19 cellular contexts compared by ENCODE assay signal in the genomic region with DNA sequence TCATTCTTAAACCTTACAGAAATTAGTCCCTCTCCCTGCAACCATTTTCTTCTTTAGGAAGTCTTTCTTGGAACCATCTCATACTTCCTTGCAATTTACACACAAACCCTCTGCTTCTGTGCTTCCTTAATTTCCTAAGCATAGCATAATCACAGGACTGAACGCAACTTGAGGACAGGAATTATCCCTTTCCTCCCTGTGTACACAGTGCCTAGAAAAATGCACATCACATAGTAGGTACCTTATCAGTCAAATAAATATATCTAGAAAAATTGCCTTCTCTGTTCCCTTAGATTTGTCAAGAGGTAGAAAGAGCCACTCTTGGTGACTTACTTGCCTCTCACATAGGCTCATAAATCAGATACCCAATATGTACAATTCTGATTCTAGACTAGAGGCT. TPM values are rescaled to one million over a fixed set of nuclear protein-coding genes. Genes with fewer than 3 reads are reported as not detected.
DNase-seq lines count a peak whose midpoint lies in the region; ATAC-seq, FAIRE-seq and TF ChIP-seq lines count a peak whose summit lies in the region.
"Had no signal": no experiment of that assay in that cellular context is flagged by ENCODE, and none has a peak within 500 bp of the region (broad histone marks: within the 10 kb centered on the region; RNA-seq: fewer than 3 reads in every experiment).

No MANE protein-coding gene starts in this region.

- WGBS in HepG2 (ENCODE audit: low lambda C conversion rate), result 97% methylated on average over 1 of the region's 1 CpG
- 67% methylated on average over 1 of the region's 1 CpG for WGBS in right lobe of liver (ENCODE audit: insufficient coverage, low coverage, low lambda C conversion rate, missing lambda C conversion rate)
- 100% methylated on average over 1 of the region's 1 CpG for WGBS in GM12878 (ENCODE audit: insufficient coverage, insufficient replicate concordance, low lambda C conversion rate, missing lambda C conversion rate)

- H3K9ac ChIP-seq in HepG2 (ENCODE audit: insufficient read depth, low read depth, low read length) (no peak overlapping the region), Loucy (ENCODE audit: low read depth, low read length, poor library complexity, severe bottlenecking) (peak overlapping the region; percentile 96), GM12878 (ENCODE audit: control insufficient read depth, insufficient read depth, low read length) (no peak overlapping the region)

- H3K4me3 ChIP-seq in HepG2 (replicated peaks in 1 of 3; ENCODE audit: insufficient read depth in 1 of 3, low read depth in 2 of 3, low read length in 3 of 3) (no peak overlapping the region), right lobe of liver (no peak overlapping the region), Loucy (ENCODE audit: low read length, poor library complexity, severe bottlenecking) (peak overlapping the region; percentile 98), GM12878 (no peak overlapping the region)
- H3K4me3 ChIP-seq: body of pancreas, psoas muscle had no signal

- no peak for ATAC-seq in HepG2
- no peak for ATAC-seq in right lobe of liver
- 0 out of 3 replicates have a peak, but pooled peaks have one; percentile 10 for ATAC-seq in GM12878
- ATAC-seq in GM19023 (IDR thresholded peaks at IDR 0.05; ENCODE audit: unreplicated experiment), result no peak
- no peak for ATAC-seq in HG02763 (IDR thresholded peaks at IDR 0.05; ENCODE audit: unreplicated experiment)
- ATAC-seq: body of pancreas; foreskin keratinocyte; natural killer cell treated with Interleukin-12 subunit alpha and Interleukin-12 subunit beta and Interleukin-15 and Interleukin-18, amount 100 ng/mL, for 72 hours; psoas muscle had no signal

- H3K27me3 ChIP-seq in HepG2 (ENCODE audit: control insufficient read depth in 1 of 2, insufficient read depth in 2 of 2, low read length in 2 of 2), result no peaks in the 10 kb centered on the region; a peak in 1 of 5 replicates
- no peaks in the 10 kb centered on the region for H3K27me3 ChIP-seq in right lobe of liver
- no peaks in the 10 kb centered on the region for H3K27me3 ChIP-seq in Loucy (ENCODE audit: insufficient read depth, low read length, poor library complexity, severe bottlenecking)
- no peaks in the 10 kb centered on the region for H3K27me3 ChIP-seq in GM12878 (replicated peaks in 1 of 2; ENCODE audit: control insufficient read depth in 2 of 2, insufficient read depth in 2 of 2, low read length in 1 of 2)
- H3K27me3 ChIP-seq: body of pancreas, foreskin keratinocyte had no signal

- H3K4me1 ChIP-seq in HepG2 (ENCODE audit: insufficient read depth, low read length), result peaks cover 42% of the 10 kb centered on the region
- H3K4me1 ChIP-seq in right lobe of liver, result peaks cover 0 to 18% (median 0%) of the 10 kb centered on the region in 4 donors
- H3K4me1 ChIP-seq in Loucy (ENCODE audit: insufficient read depth, low read length, poor library complexity, severe bottlenecking), result peaks cover 77% of the 10 kb centered on the region
- H3K4me1 ChIP-seq in GM12878 (ENCODE audit: control insufficient read depth, insufficient read depth, low read length), result no peaks in the 10 kb centered on the region

- RAD21 ChIA-PET in GM12878 (lab: Charles Lee; ENCODE audit: unreplicated experiment), result no interaction called here

- H4K20me1 ChIP-seq in HepG2 (ENCODE audit: insufficient read depth, low read length), result no peaks in the 10 kb centered on the region
- H4K20me1 ChIP-seq in Loucy (ENCODE audit: insufficient read depth, low read length, poor library complexity, severe bottlenecking), result peaks cover 48% of the 10 kb centered on the region
- no peaks in the 10 kb centered on the region for H4K20me1 ChIP-seq in GM12878 (ENCODE audit: control insufficient read depth, insufficient read depth)

- TF ChIP-seq EP300 in HepG2 (IDR thresholded peaks at IDR 0.05; ENCODE audit: low read depth in 2 of 2, low read length in 2 of 2), result no peak
- no peak for TF ChIP-seq EP300 in HepG2 (CRISPR knock-in tag; IDR thresholded peaks at IDR 0.05; ENCODE audit: borderline replicate concordance)
- TF ChIP-seq EP300 in GM12878 (IDR thresholded peaks at IDR 0.05; ENCODE audit: borderline replicate concordance in 1 of 2, control insufficient read depth in 1 of 2, low read depth in 2 of 2, low read length in 2 of 2), result no peak

- POLR2A ChIA-PET in HepG2 (lab: Yijun Ruan, JAX) (no interaction called here), GM12878 (lab: Charles Lee) (interaction anchor here (1.3 kb wide), 1 partner anchor 11 kb away, joined by 3 read pairs; no protein-coding TSS in a partner anchor)

- TF ChIP-seq RAD21 in HepG2 (CRISPR knock-in tag; IDR thresholded peaks at IDR 0.05) (no peak), GM12878 (IDR thresholded peaks at IDR 0.05; ENCODE audit: insufficient read depth, low read depth, low read length) (no peak)

- TF ChIP-seq POLR2A in HepG2 (IDR thresholded peaks at IDR 0.05; ENCODE audit: insufficient read depth in 1 of 2, low read depth in 2 of 2, low read length in 2 of 2), result no peak
- TF ChIP-seq POLR2A in right lobe of liver (IDR thresholded peaks at IDR 0.05), result no peak
- no peak for TF ChIP-seq POLR2A in GM12878 (IDR thresholded peaks at IDR 0.05; ENCODE audit: low read depth, low read length)

- intact Hi-C loops in HepG2 (cut with micrococcal nuclease; ENCODE audit: unreplicated experiment), result loop anchor here (5.0 kb wide), 1 partner anchor 149 kb away; no protein-coding TSS in a partner anchor
- intact Hi-C loops in right lobe of liver (cut with DNase I), result no loop called here
- intact Hi-C loops in GM12878 (cut with micrococcal nuclease; ENCODE audit: unreplicated experiment), result no loop called here

- H3F3A ChIP-seq in Loucy (ENCODE audit: low read depth), result no peaks in the 10 kb centered on the region

- H3K79me2 ChIP-seq in HepG2 (ENCODE audit: insufficient read depth, low read length) (peaks cover 35% of the 10 kb centered on the region), Loucy (ENCODE audit: insufficient read depth, low read length) (peaks cover 93% of the 10 kb centered on the region), GM12878 (ENCODE audit: control insufficient read depth, insufficient read depth, low read length) (peaks cover 68% of the 10 kb centered on the region)

- H3K4me2 ChIP-seq in HepG2 (ENCODE audit: low read depth, low read length), result 0 out of 2 replicates have a peak overlapping the region, but pooled peaks have one; percentile 5
- peak overlapping the region; percentile 84 for H3K4me2 ChIP-seq in Loucy (ENCODE audit: low read depth, low read length, poor library complexity, severe bottlenecking)
- peak overlapping the region; percentile 60 for H3K4me2 ChIP-seq in GM12878 (ENCODE audit: control insufficient read depth, insufficient read depth)

- H3K27ac ChIP-seq in HepG2 (ENCODE audit: extremely low read length, insufficient read depth, low read length) (no peak overlapping the region), right lobe of liver (no peak overlapping the region), GM12878 (ENCODE audit: control insufficient read depth, insufficient read depth) (no peak overlapping the region)
- H3K27ac ChIP-seq: body of pancreas, foreskin keratinocyte, psoas muscle had no signal

- SMC1A ChIA-PET in GM12878 (lab: Charles Lee; ENCODE audit: uncharacterized antibody, unreplicated experiment), result interaction anchor here (1.0 kb wide), 1 partner anchor 40 kb away, joined by 4 read pairs; no protein-coding TSS in a partner anchor

- H3K36me3 ChIP-seq in HepG2 (replicated peaks in 1 of 2; ENCODE audit: control insufficient read depth in 1 of 2, insufficient read depth in 2 of 2, low read length in 2 of 2) (peaks cover 0 to 5% of the 10 kb centered on the region in 2 experiments; a peak in 2 of 5 replicates), right lobe of liver (no peaks in the 10 kb centered on the region), Loucy (ENCODE audit: insufficient read depth, low read length) (peaks cover 14% of the 10 kb centered on the region; the same call in 1 of the 2 replicates), GM12878 (ENCODE audit: control insufficient read depth in 2 of 2, insufficient read depth in 2 of 2, low read length in 1 of 2) (peaks cover 0 to 6% of the 10 kb centered on the region in 2 experiments; a peak in 2 of 4 replicates)

- TF ChIP-seq CTCF in HepG2 (CRISPR knock-in tag; IDR thresholded peaks at IDR 0.05), result no peak
- no peak for TF ChIP-seq CTCF in right lobe of liver (IDR thresholded peaks at IDR 0.05)
- TF ChIP-seq CTCF in Loucy (conservative IDR thresholded peaks at IDR 0.05; ENCODE audit: low read length), result no peak
- no peak for TF ChIP-seq CTCF in GM12878 (IDR thresholded peaks at IDR 0.05 in 2 of 3, conservative IDR thresholded peaks at IDR 0.05 in 1 of 3; ENCODE audit: control insufficient read depth in 2 of 3, extremely low read depth in 1 of 3, insufficient read depth in 1 of 3, low read depth in 3 of 3, low read length in 3 of 3)

- DNase-seq in HepG2 (ENCODE audit: low spot score) (no peak), right lobe of liver (no peak), GM12878 (ENCODE audit: low read depth, low spot score) (no peak), EL (no peak)
- DNase-seq: activated CD4-positive, CD25-positive, alpha-beta regulatory T cell; activated CD8-positive, alpha-beta memory T cell treated with anti-CD3 and anti-CD28 coated beads, Interleukin-2, amount 50 U/mL, for 4 hours; activated naive CD4-positive, alpha-beta T cell treated with anti-CD3 and anti-CD28 coated beads for 36 hours; body of pancreas; foreskin keratinocyte; GDM1; NCI-H1417 treated with DMSO at 0.1 percent for 48 hours; NK-92 treated with Interleukin-12 subunit alpha and Interleukin-12 subunit beta, amount 100 ng/mL, for 24 hours; psoas muscle; stimulated activated CD8-positive, alpha-beta memory T cell treated with anti-CD3 and anti-CD28 coated beads, Interleukin-4, amount 100 ng/mL, for 48 hours had no signal

- in situ Hi-C loops in HepG2 (cut with HindIII; ENCODE audit: extremely low pct_ligation_motif_present, low pct_unique_long_range_greater_than_20kb) (no loop called here), GM12878 (cut with MboI) (no loop called here)

- H3K9me3 ChIP-seq in HepG2 (ENCODE audit: low read length), result no peaks in the 10 kb centered on the region
- H3K9me3 ChIP-seq in right lobe of liver, result no peaks in the 10 kb centered on the region
- H3K9me3 ChIP-seq in Loucy (ENCODE audit: insufficient read depth, low read depth, low read length), result no peaks in the 10 kb centered on the region
- no peaks in the 10 kb centered on the region; the same call in 2 of the 3 replicates for H3K9me3 ChIP-seq in GM12878 (replicated peaks; ENCODE audit: control insufficient read depth, insufficient read depth, low read length)
- H3K9me3 ChIP-seq: body of pancreas, psoas muscle had no signal

- CTCF ChIA-PET in HepG2 (lab: Yijun Ruan, JAX; ENCODE audit: low intra/inter-chr PET ratio, low total read pairs) (no interaction called here), GM12878 (lab: Yijun Ruan, JAX) (interaction anchor here (0.9 to 2.3 kb wide), 3 partner anchors 8 to 215 kb away, joined by 3 to 9 read pairs (median 3); no protein-coding TSS in a partner anchor)

- BruUV-seq in HepG2 (replicated peaks; lab: Mats Ljungman, UMichigan) (no TSS peak), GM12878 (replicated peaks; lab: Mats Ljungman, UMichigan) (no TSS peak)

- FAIRE-seq in HepG2 (lab: Jason Lieb, UNC) (no peak), GM12878 (lab: Jason Lieb, UNC) (no peak)
- FAIRE-seq: colon had no signal

- H3K9me2 ChIP-seq in Loucy (replicated peaks; ENCODE audit: low read depth, low read length), result no peaks in the 10 kb centered on the region

- H2AFZ ChIP-seq in HepG2 (ENCODE audit: low read length) (no peak overlapping the region), Loucy (ENCODE audit: low read length) (no peak overlapping the region), GM12878 (ENCODE audit: control insufficient read depth, low read depth, low read length) (peak overlapping the region; percentile 65)

RNA-seq across cellular contexts. Expression of a gene that starts 4.9 kb away (rescaled TPM):
- 29.1 and 35.8 TPM in 2 replicates for total RNA-seq in HepG2 (2016; rRNA removed; fragmentation: Illumina TruSeq; extraction: Trizol)
- 1.6 and 2.1 TPM in 2 replicates for total RNA-seq in HepG2 (2016; cell fraction: cytosol; rRNA removed; fragmentation: Illumina TruSeq; extraction: Trizol; ENCODE audit: low read depth)
- 27.3 and 33.8 TPM in 2 replicates for total RNA-seq in HepG2 (2016; cell fraction: insoluble cytoplasmic fraction; rRNA removed; fragmentation: Illumina TruSeq; extraction: Trizol)
- total RNA-seq in HepG2 (2016; cell fraction: membrane; rRNA removed; fragmentation: Illumina TruSeq; extraction: Trizol), result 4.8 and 6.2 TPM in 2 replicates
- 106 and 107 TPM in 2 replicates for total RNA-seq in HepG2 (2016; cell fraction: nucleus; rRNA removed; fragmentation: Illumina TruSeq; extraction: Trizol)
- 4.2 and 7.7 TPM in 2 replicates for polyA plus RNA-seq in HepG2 (2011; rRNA removed)
- polyA plus RNA-seq in HepG2 (2011; cell fraction: cytosol; rRNA removed), result 1.6 and 1.9 TPM in 2 replicates
- polyA plus RNA-seq in HepG2 (2011; cell fraction: nucleus; rRNA removed), result 7.6 and 8.3 TPM in 2 replicates
- 5.7 and 11.2 TPM in 2 replicates for polyA plus RNA-seq in HepG2 (2012)
- polyA plus RNA-seq in HepG2 (2016; cell fraction: cytosol; fragmentation: Illumina TruSeq; extraction: Trizol; ENCODE audit: low read depth), result 0.29 and 0.42 TPM in 2 replicates
- 14.1 and 15.2 TPM in 2 replicates for polyA plus RNA-seq in HepG2 (2016; cell fraction: insoluble cytoplasmic fraction; fragmentation: Illumina TruSeq; extraction: Trizol; ENCODE audit: low read depth)
- 1.1 and 1.3 TPM in 2 replicates for polyA plus RNA-seq in HepG2 (2016; cell fraction: membrane; fragmentation: Illumina TruSeq; extraction: Trizol; ENCODE audit: low read depth)
- polyA plus RNA-seq in HepG2 (2016; cell fraction: nucleus; fragmentation: Illumina TruSeq; extraction: Trizol; ENCODE audit: insufficient read depth, low read depth), result 68.0 and 76.0 TPM in 2 replicates
- 5.4 and 39.3 TPM in 2 replicates for polyA minus RNA-seq in HepG2 (2011; rRNA and poly(A)+ RNA removed; ENCODE audit: low replicate concordance)
- 9.2 and 12.6 TPM in 2 replicates for polyA minus RNA-seq in HepG2 (2011; cell fraction: cytosol; rRNA and poly(A)+ RNA removed)
- polyA minus RNA-seq in HepG2 (2011; cell fraction: nucleus; rRNA and poly(A)+ RNA removed), result 53.3 and 75.3 TPM in 2 replicates
- 1 to 10 TPM in 3 of 6 experiments, under 1 TPM in 3; 0.20 to 4.3 (median 1.1) TPM for total RNA-seq in right lobe of liver
- total RNA-seq in GM12878 (2013; cell fraction: nucleolus; rRNA removed), result 63.9 and 69.3 TPM in 2 replicates
- 43.8 and 50.5 TPM in 2 replicates for total RNA-seq in GM12878 (2014; rRNA removed)
- 54.9 and 55.4 TPM in 2 replicates for total RNA-seq in GM12878 (2014; rRNA removed; fragmentation: Illumina TruSeq; extraction: Trizol)
- 36.4 and 36.9 TPM in 2 replicates for total RNA-seq in GM12878 (2021)
- polyA plus RNA-seq in GM12878 (2011; ENCODE audit: low read depth), result 5.3 TPM
- polyA plus RNA-seq in GM12878 (2011; rRNA removed), result 26.4 and 51.0 TPM in 2 replicates
- 7.0 and 8.0 TPM in 2 replicates for polyA plus RNA-seq in GM12878 (2011; cell fraction: cytosol; rRNA removed)
- 38.3 and 53.2 TPM in 2 replicates for polyA plus RNA-seq in GM12878 (2011; cell fraction: nucleus; rRNA removed)
- polyA plus RNA-seq in GM12878 (2012), result 9.7 and 15.1 TPM in 2 replicates
- polyA plus RNA-seq in GM12878 (2014; fragmentation: Illumina TruSeq; extraction: Trizol), result 41.1 and 46.4 TPM in 2 replicates
- polyA plus RNA-seq in GM12878 (2014; fragmentation: Nextera tagmentation; extraction: Ambion mirVana), result 10 to 100 TPM; 16.2 to 16.4 TPM
- 21.1 and 24.8 TPM in 2 replicates for polyA plus RNA-seq in GM12878 (2014; rRNA removed)
- polyA plus RNA-seq in GM12878 (2016; fragmentation: Nextera tagmentation; extraction: Ambion mirVana), result 10 to 100 TPM; 25.8 to 26.3 TPM
- 28.2 and 34.5 TPM in 2 replicates for polyA minus RNA-seq in GM12878 (2011; rRNA and poly(A)+ RNA removed)
- polyA minus RNA-seq in GM12878 (2011; cell fraction: cytosol; rRNA and poly(A)+ RNA removed), result 12.3 and 18.1 TPM in 2 replicates
- 39.3 and 54.2 TPM in 2 replicates for polyA minus RNA-seq in GM12878 (2011; cell fraction: nucleus; rRNA and poly(A)+ RNA removed)

RNA-seq across cellular contexts. Expression of a gene that starts 59.5 kb away (rescaled TPM):
- total RNA-seq in HepG2 (2016; rRNA removed; fragmentation: Illumina TruSeq; extraction: Trizol), result 6.3 and 10.7 TPM in 2 replicates
- total RNA-seq in HepG2 (2016; cell fraction: cytosol; rRNA removed; fragmentation: Illumina TruSeq; extraction: Trizol; ENCODE audit: low read depth), result 1.0 and 1.1 TPM in 2 replicates
- total RNA-seq in HepG2 (2016; cell fraction: insoluble cytoplasmic fraction; rRNA removed; fragmentation: Illumina TruSeq; extraction: Trizol), result 6.1 and 10.2 TPM in 2 replicates
- 1.9 and 2.2 TPM in 2 replicates for total RNA-seq in HepG2 (2016; cell fraction: membrane; rRNA removed; fragmentation: Illumina TruSeq; extraction: Trizol)
- total RNA-seq in HepG2 (2016; cell fraction: nucleus; rRNA removed; fragmentation: Illumina TruSeq; extraction: Trizol), result 10.0 and 10.9 TPM in 2 replicates
- 1.2 and 1.6 TPM in 2 replicates for polyA plus RNA-seq in HepG2 (2011; rRNA removed)
- polyA plus RNA-seq in HepG2 (2011; cell fraction: cytosol; rRNA removed), result 0.47 and 0.87 TPM in 2 replicates
- 1.3 and 1.5 TPM in 2 replicates for polyA plus RNA-seq in HepG2 (2011; cell fraction: nucleus; rRNA removed)
- 1.8 and 1.9 TPM in 2 replicates for polyA plus RNA-seq in HepG2 (2012)
- 0.07 TPM in 2 replicates for polyA plus RNA-seq in HepG2 (2016; cell fraction: cytosol; fragmentation: Illumina TruSeq; extraction: Trizol; ENCODE audit: low read depth)
- polyA plus RNA-seq in HepG2 (2016; cell fraction: insoluble cytoplasmic fraction; fragmentation: Illumina TruSeq; extraction: Trizol; ENCODE audit: low read depth), result 3.4 and 4.0 TPM in 2 replicates
- polyA plus RNA-seq in HepG2 (2016; cell fraction: membrane; fragmentation: Illumina TruSeq; extraction: Trizol; ENCODE audit: low read depth), result 0.38 and 0.42 TPM in 2 replicates
- polyA plus RNA-seq in HepG2 (2016; cell fraction: nucleus; fragmentation: Illumina TruSeq; extraction: Trizol; ENCODE audit: insufficient read depth, low read depth), result 4.7 and 5.7 TPM in 2 replicates
- 2.7 and 11.0 TPM in 2 replicates for polyA minus RNA-seq in HepG2 (2011; rRNA and poly(A)+ RNA removed; ENCODE audit: low replicate concordance)
- polyA minus RNA-seq in HepG2 (2011; cell fraction: cytosol; rRNA and poly(A)+ RNA removed), result 2.6 and 4.8 TPM in 2 replicates
- 17.0 and 17.5 TPM in 2 replicates for polyA minus RNA-seq in HepG2 (2011; cell fraction: nucleus; rRNA and poly(A)+ RNA removed)
- 1 to 10 TPM; 4.3 to 5.9 (median 4.9) TPM for total RNA-seq in right lobe of liver
- total RNA-seq in GM12878 (2013; cell fraction: nucleolus; rRNA removed), result 19.2 and 20.0 TPM in 2 replicates
- 2.5 and 3.4 TPM in 2 replicates for total RNA-seq in GM12878 (2014; rRNA removed)
- total RNA-seq in GM12878 (2014; rRNA removed; fragmentation: Illumina TruSeq; extraction: Trizol), result 4.2 and 4.8 TPM in 2 replicates
- 3.7 and 3.9 TPM in 2 replicates for total RNA-seq in GM12878 (2021)
- 0.85 TPM for polyA plus RNA-seq in GM12878 (2011; ENCODE audit: low read depth)
- 4.2 and 7.7 TPM in 2 replicates for polyA plus RNA-seq in GM12878 (2011; rRNA removed)
- 1.1 and 1.7 TPM in 2 replicates for polyA plus RNA-seq in GM12878 (2011; cell fraction: cytosol; rRNA removed)
- 3.6 and 4.0 TPM in 2 replicates for polyA plus RNA-seq in GM12878 (2011; cell fraction: nucleus; rRNA removed)
- polyA plus RNA-seq in GM12878 (2012), result 1.6 and 2.4 TPM in 2 replicates
- polyA plus RNA-seq in GM12878 (2014; fragmentation: Illumina TruSeq; extraction: Trizol), result 2.5 and 3.7 TPM in 2 replicates
- 1 to 10 TPM in 1 of 2 experiments, under 1 TPM in 1; 0.91 to 1.2 TPM for polyA plus RNA-seq in GM12878 (2014; fragmentation: Nextera tagmentation; extraction: Ambion mirVana)
- 1.2 TPM in 2 replicates for polyA plus RNA-seq in GM12878 (2014; rRNA removed)
- polyA plus RNA-seq in GM12878 (2016; fragmentation: Nextera tagmentation; extraction: Ambion mirVana), result 1 to 10 TPM; 2.0 to 2.2 TPM
- 8.9 and 12.7 TPM in 2 replicates for polyA minus RNA-seq in GM12878 (2011; rRNA and poly(A)+ RNA removed)
- polyA minus RNA-seq in GM12878 (2011; cell fraction: cytosol; rRNA and poly(A)+ RNA removed), result 3.5 and 4.8 TPM in 2 replicates
- 8.0 and 9.1 TPM in 2 replicates for polyA minus RNA-seq in GM12878 (2011; cell fraction: nucleus; rRNA and poly(A)+ RNA removed)

Comparison
In these comparisons a context has a peak if more than half of its experiments do, and no peak if none do; other contexts are left out.
1. H3K4me2 ChIP-seq: peak in every context shown above with its lines; median percentile 84 in Loucy; 60 in GM12878; 5 in HepG2.